Comparison of ENCODE assay signal across 27 cellular contexts in genomic region chr1:181349512-181349911, GRCh38.
"Had no signal": no experiment of that assay in that cellular context is flagged by ENCODE, and none has a peak within 500 bp of the region (broad histone marks: within the 10 kb centered on the region; RNA-seq: fewer than 3 reads in every experiment).

No MANE protein-coding gene starts in this region.

- H3K27ac ChIP-seq: adrenal gland, body of pancreas, esophagus muscularis mucosa, foreskin keratinocyte, heart left ventricle, lower lobe of right lung, neural progenitor cell, sigmoid colon, thoracic aorta, uterus had no signal

- H3K36me3 ChIP-seq: adrenal gland, esophagus muscularis mucosa, heart left ventricle, lower lobe of right lung, neural progenitor cell, sigmoid colon, thoracic aorta, uterus had no signal

- H3K4me3 Mint-ChIP-seq: activated CD4-positive, alpha-beta memory T cell treated with anti-CD3 and anti-CD28 coated beads for 36 hours; activated naive CD8-positive, alpha-beta T cell; activated T-cell treated with anti-CD3 and anti-CD28 coated beads, Interleukin-2, amount 50 U/mL, for 4 hours; activated T-helper 17 cell treated with anti-CD3 and anti-CD28 coated beads, Interleukin-2, amount 50 U/mL, for 72 hours; immature natural killer cell; natural killer cell; neural progenitor cell; stimulated activated naive B cell treated with anti-CD40 and anti-IgM and Interleukin-4, amounts not matched to agents 10 μg/mL and 1 μg/mL and 100 μg/mL, for 72 hours; T-helper 2 cell treated with Interferon-gamma antibody and Interleukin-4, amounts not matched to agents 5 μg/mL and 100 μg/mL, for 36 hours had no signal

- H2AFZ ChIP-seq: neural progenitor cell had no signal

- H3K4me3 ChIP-seq: adrenal gland, body of pancreas, esophagus muscularis mucosa, heart left ventricle, lower lobe of right lung, neural progenitor cell, sigmoid colon, thoracic aorta, uterus had no signal

- H3K9me3 ChIP-seq: adrenal gland, body of pancreas, esophagus muscularis mucosa, heart left ventricle, lower lobe of right lung, sigmoid colon, thoracic aorta, uterus had no signal

- H3K27me3 Mint-ChIP-seq: activated naive CD8-positive, alpha-beta T cell; activated T-helper 17 cell treated with anti-CD3 and anti-CD28 coated beads, Interleukin-2, amount 50 U/mL, for 72 hours had no signal

- H3K36me3 Mint-ChIP-seq: activated CD4-positive, alpha-beta memory T cell treated with anti-CD3 and anti-CD28 coated beads for 36 hours; activated naive CD8-positive, alpha-beta T cell; immature natural killer cell; natural killer cell; neural progenitor cell; stimulated activated naive B cell treated with anti-CD40 and anti-IgM and Interleukin-4, amounts not matched to agents 10 μg/mL and 1 μg/mL and 100 μg/mL, for 72 hours had no signal

- DNase-seq: activated CD4-positive, alpha-beta memory T cell treated with anti-CD3 and anti-CD28 coated beads for 36 hours; activated CD4-positive, alpha-beta T cell treated with anti-CD3 and anti-CD28 coated beads for 4 hours; activated T-cell treated with anti-CD3 and anti-CD28 coated beads, Interleukin-2, amount 50 U/mL, for 4 hours; aorta; body of pancreas; cortex of kidney; foreskin keratinocyte; heart left ventricle; hypothalamus; immature natural killer cell; lower lobe of right lung; mesenchymal stem cell; natural killer cell; posterior cingulate gyrus; sigmoid colon; small intestine; stimulated activated CD4-positive, alpha-beta T cell treated with anti-CD3 and anti-CD28 coated beads, Interleukin-4, amount 100 ng/mL, for 24 hours; stimulated activated naive B cell treated with anti-CD40 and anti-IgM and Interleukin-4, amounts not matched to agents 10 μg/mL and 1 μg/mL and 100 μg/mL, for 72 hours; trophoblast cell; uterus had no signal

- H3K4me1 ChIP-seq: adrenal gland, body of pancreas, esophagus muscularis mucosa, foreskin keratinocyte, heart left ventricle, lower lobe of right lung, neural progenitor cell, sigmoid colon, uterus had no signal

- H3K27ac Mint-ChIP-seq: activated CD4-positive, alpha-beta memory T cell treated with anti-CD3 and anti-CD28 coated beads for 36 hours; activated naive CD8-positive, alpha-beta T cell; activated T-helper 17 cell treated with anti-CD3 and anti-CD28 coated beads, Interleukin-2, amount 50 U/mL, for 72 hours; immature natural killer cell; natural killer cell; neural progenitor cell; stimulated activated naive B cell treated with anti-CD40 and anti-IgM and Interleukin-4, amounts not matched to agents 10 μg/mL and 1 μg/mL and 100 μg/mL, for 72 hours; T-helper 2 cell treated with Interferon-gamma antibody and Interleukin-4, amounts not matched to agents 5 μg/mL and 100 μg/mL, for 36 hours had no signal

- H3K4me1 Mint-ChIP-seq: activated T-helper 17 cell treated with anti-CD3 and anti-CD28 coated beads, Interleukin-2, amount 50 U/mL, for 72 hours; immature natural killer cell; natural killer cell; neural progenitor cell; stimulated activated naive B cell treated with anti-CD40 and anti-IgM and Interleukin-4, amounts not matched to agents 10 μg/mL and 1 μg/mL and 100 μg/mL, for 72 hours had no signal

- H3K9ac ChIP-seq: neural progenitor cell had no signal

- ATAC-seq: activated T-cell treated with anti-CD3 and anti-CD28 coated beads, Interleukin-2, amount 50 U/mL, for 4 hours; activated T-helper 17 cell treated with anti-CD3 and anti-CD28 coated beads, Interleukin-2, amount 50 U/mL, for 72 hours; body of pancreas; foreskin keratinocyte; heart left ventricle; natural killer cell had no signal

- H3K27me3 ChIP-seq: adrenal gland, body of pancreas, esophagus muscularis mucosa, foreskin keratinocyte, neural progenitor cell, sigmoid colon, uterus had no signal

- H3K9me3 Mint-ChIP-seq: activated CD4-positive, alpha-beta memory T cell treated with anti-CD3 and anti-CD28 coated beads for 36 hours; activated T-cell treated with anti-CD3 and anti-CD28 coated beads, Interleukin-2, amount 50 U/mL, for 4 hours; activated T-helper 17 cell treated with anti-CD3 and anti-CD28 coated beads, Interleukin-2, amount 50 U/mL, for 72 hours; immature natural killer cell; natural killer cell; neural progenitor cell; stimulated activated naive B cell treated with anti-CD40 and anti-IgM and Interleukin-4, amounts not matched to agents 10 μg/mL and 1 μg/mL and 100 μg/mL, for 72 hours; T-helper 2 cell treated with Interferon-gamma antibody and Interleukin-4, amounts not matched to agents 5 μg/mL and 100 μg/mL, for 36 hours had no signal

- H3K4me2 ChIP-seq: neural progenitor cell had no signal

- FAIRE-seq: small intestine had no signal
